9 cellular contexts compared by ENCODE assay signal in genomic region chr12:11746024-11746771, GRCh38.
DNase-seq lines count a peak whose midpoint lies in the region; ATAC-seq lines count a peak whose summit lies in the region.
"Had no signal": no experiment of that assay in that cellular context is flagged by ENCODE, and none has a peak within 500 bp of the region (broad histone marks: within the 10 kb centered on the region; RNA-seq: fewer than 3 reads in every experiment).

No MANE protein-coding gene starts in this region.

- no peak overlapping the region for H3K27ac Mint-ChIP-seq in CD4-positive, CD25-positive, alpha-beta regulatory T cell

- no peaks in the 10 kb centered on the region for H3K27me3 Mint-ChIP-seq in CD4-positive, CD25-positive, alpha-beta regulatory T cell

- peak; percentile 32 to 38 for ATAC-seq in CD4-positive, CD25-positive, alpha-beta regulatory T cell (ENCODE audit: low read depth in 2 of 2)
- ATAC-seq in HG02885 (IDR thresholded peaks at IDR 0.05; ENCODE audit: poor library complexity, unreplicated experiment) (peak; percentile 31), left lobe of liver (peak; percentile 13), GM21526 (IDR thresholded peaks at IDR 0.05; ENCODE audit: low FRiP score, unreplicated experiment) (no peak), HG03342 (IDR thresholded peaks at IDR 0.05; ENCODE audit: unreplicated experiment) (no peak)

- H3K27ac ChIP-seq in CD4-positive, CD25-positive, alpha-beta regulatory T cell (ENCODE audit: insufficient read depth, low read length, poor library complexity, severe bottlenecking), result no peak overlapping the region
- H3K27ac ChIP-seq: KMS-11 had no signal

- H3K36me3 Mint-ChIP-seq in CD4-positive, CD25-positive, alpha-beta regulatory T cell, result peaks cover 6% of the 10 kb centered on the region

- H3K4me3 Mint-ChIP-seq in CD4-positive, CD25-positive, alpha-beta regulatory T cell, result no peak overlapping the region

- H3K27me3 ChIP-seq in CD4-positive, CD25-positive, alpha-beta regulatory T cell (ENCODE audit: control insufficient read depth, insufficient read depth, low read length), result no peaks in the 10 kb centered on the region

- H3K9me3 ChIP-seq in CD4-positive, CD25-positive, alpha-beta regulatory T cell (ENCODE audit: control insufficient read depth in 2 of 2, low read length in 2 of 2), result no peaks in the 10 kb centered on the region

- no peaks in the 10 kb centered on the region for H3K4me1 ChIP-seq in CD4-positive, CD25-positive, alpha-beta regulatory T cell (ENCODE audit: control insufficient read depth, insufficient read depth, low read length, poor library complexity, severe bottlenecking)

- H3K4me3 ChIP-seq in CD4-positive, CD25-positive, alpha-beta regulatory T cell (ENCODE audit: low read depth, low read length), result no peak overlapping the region

- no peaks in the 10 kb centered on the region for H3K9me3 Mint-ChIP-seq in CD4-positive, CD25-positive, alpha-beta regulatory T cell

- H3K36me3 ChIP-seq in CD4-positive, CD25-positive, alpha-beta regulatory T cell (ENCODE audit: control insufficient read depth, insufficient read depth, low read length), result peaks cover 2% of the 10 kb centered on the region

- no peak for DNase-seq in CD4-positive, CD25-positive, alpha-beta regulatory T cell
- DNase-seq in SKM-1 (lab: John Stamatoyannopoulos, UW; ENCODE audit: unreplicated experiment) (peak; percentile 48), left lobe of liver (ENCODE audit: low spot score) (no peak), RPMI8226 (no peak), epidermal melanocyte (ENCODE audit: insufficient read length, low spot score) (no peak)

- H3K4me1 Mint-ChIP-seq in CD4-positive, CD25-positive, alpha-beta regulatory T cell, result peaks cover 4 to 33% (median 12%) of the 10 kb centered on the region in 4 donors

Comparison
In these comparisons a context has a peak if more than half of its experiments do, and no peak if none do; other contexts are left out.
1. ATAC-seq: peak in CD4-positive, CD25-positive, alpha-beta regulatory T cell (2 of 2), HG02885 (single experiment) and left lobe of liver (single experiment); none in GM21526 (single experiment) and HG03342 (single experiment).